9 cellular contexts compared by ENCODE assay signal in the genomic region with DNA sequence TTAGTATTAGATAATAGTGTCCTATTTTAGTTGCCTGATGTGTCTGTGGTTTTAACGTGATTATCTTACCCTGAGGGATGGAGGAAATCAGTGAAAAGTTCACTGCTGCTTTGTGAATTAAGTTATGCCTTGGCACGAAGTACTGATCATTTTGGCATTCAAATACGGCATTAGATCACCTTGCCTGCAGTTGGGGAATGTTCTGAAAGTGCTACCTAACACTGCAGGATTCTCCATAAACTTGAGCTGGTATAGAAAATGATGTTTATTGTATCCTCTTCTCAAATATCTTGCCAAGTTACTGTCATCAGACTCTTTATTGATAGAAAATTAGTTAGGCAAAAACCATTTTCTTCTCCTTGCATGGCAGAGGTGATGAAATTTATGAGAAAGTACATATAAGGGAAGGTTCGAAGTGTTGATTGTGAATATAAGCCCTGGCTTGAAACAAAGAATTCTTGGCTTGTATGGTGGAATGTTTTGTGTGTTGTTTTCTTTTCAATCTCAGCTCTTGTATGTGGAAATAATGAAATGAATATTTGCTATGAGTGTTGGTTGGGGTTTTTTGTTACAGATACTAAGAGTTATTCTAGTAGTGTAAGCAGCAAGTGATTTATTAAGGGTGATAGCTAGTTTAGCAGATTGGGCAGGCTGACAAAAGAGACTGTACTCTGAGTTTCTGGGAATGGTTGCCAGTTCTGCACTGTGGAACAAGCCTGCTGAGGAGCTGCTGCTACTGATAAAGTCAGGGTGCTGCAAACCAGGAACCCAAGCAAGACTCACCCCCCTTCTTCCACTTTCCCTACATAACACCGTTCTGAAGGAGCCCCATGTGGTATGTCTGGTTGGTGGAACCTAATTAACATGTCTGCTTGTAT. TPM values are rescaled to one million over a fixed set of nuclear protein-coding genes. Genes with fewer than 3 reads are reported as not detected.
DNase-seq lines count a peak whose midpoint lies in the region; ATAC-seq and TF ChIP-seq lines count a peak whose summit lies in the region.
"Had no signal": no experiment of that assay in that cellular context is flagged by ENCODE, and none has a peak within 500 bp of the region (broad histone marks: within the 10 kb centered on the region; RNA-seq: fewer than 3 reads in every experiment).

No MANE protein-coding gene starts in this region.

- no peak for TF ChIP-seq CTCF in AG09319 (IDR thresholded peaks at IDR 0.05; ENCODE audit: low read depth, low read length)
- TF ChIP-seq CTCF in chondrocyte (IDR thresholded peaks at IDR 0.05) = no peak

- ATAC-seq in HG02588 (IDR thresholded peaks at IDR 0.05; ENCODE audit: unreplicated experiment) (peak; percentile 51), GM19463 (IDR thresholded peaks at IDR 0.05; ENCODE audit: unreplicated experiment) (no peak)

- H3K4me1 Mint-ChIP-seq in chondrocyte (ENCODE audit: low read depth) = peaks cover 65% of the 10 kb centered on the region

- peaks cover 7% of the 10 kb centered on the region for H3K36me3 Mint-ChIP-seq in chondrocyte (ENCODE audit: low read depth)

- H3K27ac Mint-ChIP-seq in chondrocyte (ENCODE audit: unreplicated experiment) = peak overlapping the region; percentile 91

- no peaks in the 10 kb centered on the region for H3K27me3 Mint-ChIP-seq in chondrocyte (ENCODE audit: low read depth)

- peak overlapping the region; percentile 50 for H3K4me3 Mint-ChIP-seq in chondrocyte (ENCODE audit: unreplicated experiment)

- H3K9me3 Mint-ChIP-seq in chondrocyte (ENCODE audit: low read depth) = no peaks in the 10 kb centered on the region

- DNase-seq in AG09319 (ENCODE audit: extremely low read depth, low read depth) (peak; percentile 79), chondrocyte (ENCODE audit: low spot score) (no peak), mucosa of gallbladder (ENCODE audit: low spot score) (peak; percentile 58), CD1c-positive myeloid dendritic cell (ENCODE audit: extremely low spot score) (no peak), NK-92 (lab: John Stamatoyannopoulos, UW; ENCODE audit: unreplicated experiment) (no peak), COLO668 (lab: John Stamatoyannopoulos, UW; ENCODE audit: unreplicated experiment) (no peak)
- DNase-seq: activated CD8-positive, alpha-beta memory T cell treated with anti-CD3 and anti-CD28 coated beads, Interleukin-2, amount 50 U/mL, for 4 hours had no signal

RNA-seq across cellular contexts. Expression of gene SIPA1L1, which starts 35.3 kb away (rescaled TPM):
- total RNA-seq in chondrocyte (89.7 to 136 TPM (median 96.1 TPM) in 3 replicates), mucosa of gallbladder (98.1 TPM)

Comparison
In these comparisons a context has a peak if more than half of its experiments do, and no peak if none do; other contexts are left out.
1. DNase-seq: peak in AG09319 (single experiment) and mucosa of gallbladder (single experiment); none in chondrocyte (single experiment), CD1c-positive myeloid dendritic cell (single experiment), NK-92 (single experiment) and COLO668 (single experiment).